In the genomic region with DNA sequence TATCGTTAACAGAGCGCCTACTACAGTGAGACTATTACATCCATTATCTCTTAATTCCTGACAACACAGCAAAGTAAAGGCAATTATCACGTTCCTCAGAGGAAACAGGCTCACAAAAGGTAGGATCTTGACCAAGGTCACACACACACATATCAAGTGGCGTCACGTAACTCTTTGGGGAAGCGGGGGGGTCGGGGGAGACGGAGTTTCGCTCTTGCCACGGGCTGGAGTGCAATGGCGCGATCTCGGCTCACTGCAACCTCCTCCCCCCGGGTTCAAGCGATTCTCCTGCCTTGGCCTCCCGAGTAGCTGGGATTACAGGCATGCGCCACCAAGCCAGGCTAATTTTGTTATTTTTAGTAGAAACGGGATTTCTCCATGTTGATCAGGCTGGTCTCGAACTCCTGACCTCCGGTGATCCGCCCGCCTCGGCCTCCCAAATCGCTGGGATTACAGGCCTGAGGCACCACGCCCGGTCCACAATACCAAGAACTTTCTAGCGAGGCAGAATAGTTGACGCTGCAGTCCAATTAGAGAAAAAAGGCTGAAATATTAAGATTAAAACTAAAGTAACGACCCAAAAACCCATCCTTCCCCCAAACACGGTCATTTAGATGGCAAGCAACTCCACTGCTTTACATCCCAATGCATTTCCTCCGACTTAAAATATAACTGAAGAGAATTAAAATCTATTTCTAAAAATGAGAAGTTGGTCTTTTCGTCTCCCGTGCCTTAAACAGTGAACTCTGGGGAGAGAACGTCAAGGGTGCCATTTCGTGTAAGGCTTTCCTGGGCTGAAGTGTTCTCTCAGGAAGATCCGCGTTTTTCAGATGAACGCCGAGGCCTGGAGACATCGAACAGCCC, we compare ENCODE assay signal across 8 cellular contexts. TPM values are rescaled to one million over a fixed set of nuclear protein-coding genes. Genes with fewer than 3 reads are reported as not detected.
DNase-seq lines count a peak whose midpoint lies in the region; ATAC-seq, FAIRE-seq and TF ChIP-seq lines count a peak whose summit lies in the region.

No MANE protein-coding gene starts in this region.

- no peaks in the 10 kb centered on the region for H3K27me3 ChIP-seq in ovary
- no peaks in the 10 kb centered on the region for H3K27me3 ChIP-seq in upper lobe of left lung

- intact Hi-C loops in ovary (cut with DNase I): loop anchor here in 1 of 4 donors (10.0 kb wide), 2 partner anchors 60 to 190 kb away; partner anchors contain the start of gene CSNK1E

- H3K36me3 ChIP-seq in ovary: no peaks in the 10 kb centered on the region
- H3K36me3 ChIP-seq in upper lobe of left lung: peaks cover 5 to 39% (median 9%) of the 10 kb centered on the region in 4 donors

- no peak for TF ChIP-seq CTCF in fibroblast of mammary gland (conservative IDR thresholded peaks at IDR 0.05; ENCODE audit: control insufficient read depth, insufficient read depth, low read depth, low read length)
- no peak for TF ChIP-seq CTCF in ovary (IDR thresholded peaks at IDR 0.05)
- no peak for TF ChIP-seq CTCF in upper lobe of left lung (IDR thresholded peaks at IDR 0.05)

- TF ChIP-seq EP300 in ovary (IDR thresholded peaks at IDR 0.05): no peak
- TF ChIP-seq EP300 in upper lobe of left lung (IDR thresholded peaks at IDR 0.05): no peak

- WGBS in ovary, 3 donors: 1% methylated on average over 40 of the region's 40 CpGs
- WGBS in upper lobe of left lung, 2 donors: 1% methylated on average over 36 to 40 of the region's 40 CpGs

- ATAC-seq in upper lobe of left lung (ENCODE audit: low FRiP score in 2 of 2): no peak
- ATAC-seq in HG02798 (IDR thresholded peaks at IDR 0.05; ENCODE audit: poor library complexity, unreplicated experiment): no peak

- no peak for TF ChIP-seq POLR2A in GM12892 (IDR thresholded peaks at IDR 0.05; ENCODE audit: low read depth, low read length)
- TF ChIP-seq POLR2A in ovary (IDR thresholded peaks at IDR 0.05): no peak
- peak in 1 of 4 donors; percentile 28 for TF ChIP-seq POLR2A in upper lobe of left lung (IDR thresholded peaks at IDR 0.05)

- peak; percentile 24 for DNase-seq in GM12892 (ENCODE audit: insufficient read length)
- DNase-seq in NCI-H748 treated with DMSO at 0.1 percent for 48 hours (lab: John Stamatoyannopoulos, UW): peak; percentile 26
- peak; percentile 28 for DNase-seq in activated T-cell treated with anti-CD3 and anti-CD28 coated beads for 4 hours
- peak; percentile 55 for DNase-seq in fibroblast of mammary gland (ENCODE audit: low read depth)
- DNase-seq in ovary: peak in 4 of 5 donors; percentile 38 to 54 (median 52)
- peak; percentile 37 to 72 for DNase-seq in upper lobe of left lung
- DNase-seq in SHP77 (lab: John Stamatoyannopoulos, UW): no peak

- H3K4me3 ChIP-seq in fibroblast of mammary gland (ENCODE audit: control insufficient read depth, low read depth, low read length) (peak overlapping the region; percentile 94), ovary (peak overlapping the region; percentile 67), upper lobe of left lung (peak overlapping the region; percentile 26 to 82 (median 60))

- peak; percentile 85 for FAIRE-seq in GM12892 (lab: Jason Lieb, UNC)

- H3K4me1 ChIP-seq in ovary (ENCODE audit: insufficient read depth) (peaks cover 3% of the 10 kb centered on the region), upper lobe of left lung (peaks cover 38 to 46% (median 42%) of the 10 kb centered on the region in 4 donors)

- H3K9me3 ChIP-seq in ovary: no peaks in the 10 kb centered on the region
- H3K9me3 ChIP-seq in upper lobe of left lung: no peaks in the 10 kb centered on the region

- H3K27ac ChIP-seq in ovary: peak overlapping the region; percentile 99 to 100
- H3K27ac ChIP-seq in upper lobe of left lung: peak overlapping the region; percentile 99 to 100 (median 100)

RNA-seq across cellular contexts. Expression of gene DDX17, which starts 1.1 kb away (rescaled TPM):
- polyA plus RNA-seq in GM12892 (2012; ENCODE audit: missing spikeins): 218 TPM
- total RNA-seq in ovary (100 to 1,000 TPM; 435 to 602 (median 515) TPM), upper lobe of left lung (1,000 to 10,000 TPM in 2 of 6 donors, 100 to 1,000 TPM in 4; 428 to 2,078 (median 621) TPM)
- 100 to 1,000 TPM; 215 to 412 TPM for polyA plus RNA-seq in ovary

RNA-seq across cellular contexts. Expression of gene KDELR3, which starts 37.1 kb away (rescaled TPM):
- 0.34 TPM for polyA plus RNA-seq in GM12892 (2012; ENCODE audit: missing spikeins)
- total RNA-seq in ovary: 1 to 10 TPM in 6 of 7 donors, under 1 TPM in 1; 0.81 to 8.3 (median 2.3) TPM
- polyA plus RNA-seq in ovary: 10 to 100 TPM in 1 of 2 donors, 1 to 10 TPM in 1; 2.4 to 26.9 TPM
- 10 to 100 TPM in 2 of 6 donors, 1 to 10 TPM in 4; 7.3 to 14.2 (median 9.7) TPM for total RNA-seq in upper lobe of left lung

RNA-seq across cellular contexts. Expression of gene KCNJ4, which starts 50.0 kb away (rescaled TPM):
- not detected for polyA plus RNA-seq in GM12892 (2012; ENCODE audit: missing spikeins)
- total RNA-seq in ovary: under 1 TPM in 1 of 7 donors, not detected in 6; 0.62 TPM
- under 1 TPM in 1 of 2 donors, not detected in 1; 0.02 TPM for polyA plus RNA-seq in ovary
- not detected for total RNA-seq in upper lobe of left lung

Comparison
In these comparisons a context has a peak if more than half of its experiments do, and no peak if none do; other contexts are left out.
1. DNase-seq: peak in GM12892 (single experiment), NCI-H748 treated with DMSO at 0.1 percent for 48 hours (single experiment), activated T-cell treated with anti-CD3 and anti-CD28 coated beads for 4 hours (single experiment), fibroblast of mammary gland (single experiment), ovary (4 of 5) and upper lobe of left lung (2 of 2); none in SHP77 (0 of 2).
2. Peak in every context shown above with its lines, with median percentiles within 50 percentile points of each other: H3K4me3 ChIP-seq.